Comparison of ENCODE assay signal across 19 cellular contexts in the genomic region with DNA sequence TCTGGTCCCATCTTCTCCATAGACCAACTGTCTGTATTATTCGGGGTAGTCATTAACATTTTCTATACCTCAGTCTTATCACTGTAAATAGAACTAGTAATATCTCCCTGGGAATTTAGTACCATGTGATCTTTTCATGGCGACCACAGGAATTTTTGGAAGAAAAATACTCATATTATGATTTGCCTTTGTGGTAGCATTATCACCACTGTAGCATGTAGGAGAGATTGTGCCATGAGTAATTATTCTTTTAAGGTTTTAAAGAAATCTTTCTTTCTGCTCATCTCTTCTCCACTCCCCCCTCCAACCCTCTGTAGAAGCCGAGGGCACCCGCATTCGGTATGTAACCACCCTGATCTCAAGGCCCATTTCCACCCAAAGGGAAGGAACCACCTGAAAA. TPM values are rescaled to one million over a fixed set of nuclear protein-coding genes. Genes with fewer than 3 reads are reported as not detected.
"Had no signal": no experiment of that assay in that cellular context is flagged by ENCODE, and none has a peak within 500 bp of the region (broad histone marks: within the 10 kb centered on the region; RNA-seq: fewer than 3 reads in every experiment).

No MANE protein-coding gene starts in this region.

- H3K27me3 ChIP-seq: vagina had no signal

- H3K4me3 ChIP-seq: lung, vagina had no signal

- H3K27ac ChIP-seq: vagina, VCaP had no signal

- DNase-seq: activated CD4-positive, alpha-beta T cell treated with anti-CD3 and anti-CD28 coated beads, Interleukin-2, amount 50 U/mL, for 4 hours; activated CD4-positive, CD25-positive, alpha-beta regulatory T cell treated with anti-CD3 and anti-CD28 coated beads, Interleukin-2, amount 50 U/mL, for 72 hours; activated naive CD8-positive, alpha-beta T cell treated with anti-CD3 and anti-CD28 coated beads for 36 hours; activated T-cell treated with anti-CD3 and anti-CD28 coated beads, Interleukin-2, amount 50 U/mL, for 72 hours; amygdala; cerebellar nuclear complex; effector CD8-positive, alpha-beta T cell; foreskin fibroblast; kidney; midbrain; occipital lobe; T-helper 17 cell; trophoblast cell had no signal

- H3K4me1 ChIP-seq: vagina had no signal

- FAIRE-seq: bronchial epithelial cell, kidney had no signal

- H3K36me3 ChIP-seq: vagina had no signal

- H3K9me3 ChIP-seq: vagina had no signal

- ATAC-seq: activated T-cell treated with anti-CD3 and anti-CD28 coated beads, Interleukin-2, amount 50 U/mL, for 72 hours; esophagus mucosa; left lobe of liver; T-helper 17 cell had no signal

RNA-seq across cellular contexts. Expression of gene ZNF365, which starts 25.0 kb away (rescaled TPM):
- total RNA-seq: activated naive CD8-positive, alpha-beta T cell treated with anti-CD3 and anti-CD28 coated beads for 36 hours; left lobe of liver had no signal
